Comparison of ENCODE assay signal across 10 cellular contexts in the genomic region with DNA sequence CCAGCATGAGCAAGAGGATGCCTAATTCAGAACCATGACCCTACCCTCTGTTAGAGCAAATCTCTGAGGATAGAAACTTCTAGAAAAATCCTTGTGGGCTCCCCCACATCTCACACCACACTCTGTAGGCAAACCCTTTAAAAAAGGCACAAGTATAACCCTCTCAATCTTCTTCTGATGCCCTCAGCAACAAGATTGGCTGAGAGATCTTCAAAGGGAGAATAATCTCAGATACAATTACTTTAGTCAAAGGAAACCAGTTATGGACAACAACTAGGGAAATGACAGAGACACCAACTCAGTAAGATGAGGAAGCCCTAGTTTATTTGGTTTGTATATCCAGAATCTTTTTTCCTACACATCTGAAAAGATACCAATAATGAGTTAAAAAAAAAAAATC. TPM values are rescaled to one million over a fixed set of nuclear protein-coding genes. Genes with fewer than 3 reads are reported as not detected.
DNase-seq lines count a peak whose midpoint lies in the region; ATAC-seq and TF ChIP-seq lines count a peak whose summit lies in the region.
"Had no signal": no experiment of that assay in that cellular context is flagged by ENCODE, and none has a peak within 500 bp of the region (broad histone marks: within the 10 kb centered on the region; RNA-seq: fewer than 3 reads in every experiment).

No MANE protein-coding gene starts in this region.

- no peaks in the 10 kb centered on the region for H3K27me3 Mint-ChIP-seq in activated CD4-positive, alpha-beta T cell treated with anti-CD3 and anti-CD28 coated beads, Interleukin-2, amount 10 ng/mL, durations not matched to agents 7 days and 5 days
- H3K27me3 Mint-ChIP-seq in WTC11 (ENCODE audit: low read depth), result no peaks in the 10 kb centered on the region
- H3K27me3 Mint-ChIP-seq in CD4-positive, alpha-beta T cell, result no peaks in the 10 kb centered on the region

- intact Hi-C loops in CD4-positive, alpha-beta T cell (cut with DNase I, micrococcal nuclease), result no loop called here

- H3K9me2 ChIP-seq in hepatocyte (replicated peaks; ENCODE audit: insufficient read depth), result no peaks in the 10 kb centered on the region

- TF ChIP-seq CTCF in WTC11 (IDR thresholded peaks at IDR 0.05) (no peak), hepatocyte (IDR thresholded peaks at IDR 0.05; ENCODE audit: poor library complexity) (no peak)
- TF ChIP-seq CTCF in CD4-positive, alpha-beta T cell (IDR thresholded peaks at IDR 0.05), result no peak

- peaks cover 66% of the 10 kb centered on the region for H3K4me1 Mint-ChIP-seq in activated CD4-positive, alpha-beta T cell treated with anti-CD3 and anti-CD28 coated beads, Interleukin-2, amount 10 ng/mL, durations not matched to agents 7 days and 5 days
- H3K4me1 Mint-ChIP-seq in WTC11, result peaks cover 36% of the 10 kb centered on the region
- H3K4me1 Mint-ChIP-seq in CD4-positive, alpha-beta T cell (ENCODE audit: low read depth), result peaks cover 53% of the 10 kb centered on the region

- no peaks in the 10 kb centered on the region for H3K36me3 ChIP-seq in hepatocyte (replicated peaks; ENCODE audit: insufficient read depth, low read depth)
- no peaks in the 10 kb centered on the region for H3K36me3 ChIP-seq in stomach smooth muscle (ENCODE audit: control insufficient read depth in 2 of 2, insufficient read depth in 2 of 2, low read length in 2 of 2)
- H3K36me3 ChIP-seq: pancreas had no signal

- no peak overlapping the region for H3K4me2 ChIP-seq in hepatocyte

- H3K4me1 ChIP-seq in hepatocyte (ENCODE audit: insufficient read depth) (peaks cover 20% of the 10 kb centered on the region), stomach smooth muscle (ENCODE audit: control insufficient read depth, insufficient read depth, low read length) (peaks cover 15% of the 10 kb centered on the region)

- H3K9ac ChIP-seq in stomach smooth muscle (ENCODE audit: low read length in 2 of 2), result no peak overlapping the region

- CTCF ChIA-PET in activated CD4-positive, alpha-beta T cell treated with anti-CD3 and anti-CD28 coated beads, Interleukin-2, amount 10 ng/mL, durations not matched to agents 7 days and 5 days (lab: Charles Lee), result interaction anchor here (1.1 to 2.6 kb wide), 5 partner anchors 7 to 37 kb away, joined by 3 to 8 read pairs (median 3); no protein-coding TSS in a partner anchor
- CTCF ChIA-PET in WTC11 (lab: Charles Lee), result interaction anchor here (1.5 to 2.1 kb wide), 3 partner anchors 58 to 192 kb away, joined by 4 to 6 read pairs (median 5); no protein-coding TSS in a partner anchor
- CTCF ChIA-PET in CD4-positive, alpha-beta T cell (lab: Charles Lee), result no interaction called here

- H3K9me3 ChIP-seq in hepatocyte (ENCODE audit: low read depth) (no peaks in the 10 kb centered on the region), stomach smooth muscle (ENCODE audit: control insufficient read depth in 2 of 2, low read length in 2 of 2) (no peaks in the 10 kb centered on the region)
- H3K9me3 ChIP-seq in CD4-positive, alpha-beta T cell (ENCODE audit: control insufficient read depth, low read length), result no peaks in the 10 kb centered on the region
- H3K9me3 ChIP-seq: pancreas had no signal

- H3K27ac ChIP-seq in hepatocyte, result peak overlapping the region; percentile 90
- H3K27ac ChIP-seq in stomach smooth muscle (ENCODE audit: low read length), result peak overlapping the region; percentile 55
- H3K27ac ChIP-seq in CD4-positive, alpha-beta T cell (ENCODE audit: low read depth, low read length), result no peak overlapping the region

- no peak overlapping the region for H3K4me3 Mint-ChIP-seq in activated CD4-positive, alpha-beta T cell treated with anti-CD3 and anti-CD28 coated beads, Interleukin-2, amount 10 ng/mL, durations not matched to agents 7 days and 5 days
- no peak overlapping the region for H3K4me3 Mint-ChIP-seq in WTC11
- H3K4me3 Mint-ChIP-seq in CD4-positive, alpha-beta T cell, result no peak overlapping the region

- H3K36me3 Mint-ChIP-seq in activated CD4-positive, alpha-beta T cell treated with anti-CD3 and anti-CD28 coated beads, Interleukin-2, amount 10 ng/mL, durations not matched to agents 7 days and 5 days (ENCODE audit: low read depth), result peaks cover 35% of the 10 kb centered on the region
- no peaks in the 10 kb centered on the region for H3K36me3 Mint-ChIP-seq in WTC11
- no peaks in the 10 kb centered on the region for H3K36me3 Mint-ChIP-seq in CD4-positive, alpha-beta T cell (ENCODE audit: low read depth)

- H3K27ac Mint-ChIP-seq in activated CD4-positive, alpha-beta T cell treated with anti-CD3 and anti-CD28 coated beads, Interleukin-2, amount 10 ng/mL, durations not matched to agents 7 days and 5 days, result peak overlapping the region; percentile 88
- H3K27ac Mint-ChIP-seq in WTC11, result peak overlapping the region; percentile 96
- H3K27ac Mint-ChIP-seq in CD4-positive, alpha-beta T cell, result no peak overlapping the region

- DNase-seq in activated CD4-positive, alpha-beta T cell treated with anti-CD3 and anti-CD28 coated beads, Interleukin-2, amount 10 ng/mL, durations not matched to agents 7 days and 5 days, result no peak
- no peak for DNase-seq in activated CD4-positive, alpha-beta T cell treated with anti-CD3 and anti-CD28 coated beads, Interleukin-2, amount 50 U/mL, for 1 hour
- DNase-seq in WTC11 (ENCODE audit: low spot score) (no peak), hepatocyte (ENCODE audit: low spot score) (no peak), NCI-H2196 treated with DMSO at 0.1 percent for 48 hours (lab: John Stamatoyannopoulos, UW; ENCODE audit: unreplicated experiment) (no peak), NCI-H510A treated with DMSO at 0.1 percent for 48 hours (lab: John Stamatoyannopoulos, UW) (no peak)
- DNase-seq in CD4-positive, alpha-beta T cell, result no peak
- DNase-seq: pancreas had no signal

- H3K79me2 ChIP-seq in hepatocyte, result no peaks in the 10 kb centered on the region

- POLR2A ChIA-PET in activated CD4-positive, alpha-beta T cell treated with anti-CD3 and anti-CD28 coated beads, Interleukin-2, amount 10 ng/mL, durations not matched to agents 7 days and 5 days (lab: Charles Lee), result no interaction called here
- POLR2A ChIA-PET in WTC11 (lab: Charles Lee), result no interaction called here
- POLR2A ChIA-PET in CD4-positive, alpha-beta T cell (lab: Charles Lee), result no interaction called here

- no peaks in the 10 kb centered on the region for H3K27me3 ChIP-seq in hepatocyte
- H3K27me3 ChIP-seq in stomach smooth muscle (ENCODE audit: control insufficient read depth in 1 of 2, insufficient read depth in 2 of 2, low read length in 2 of 2), result no peaks in the 10 kb centered on the region
- no peaks in the 10 kb centered on the region for H3K27me3 ChIP-seq in CD4-positive, alpha-beta T cell (ENCODE audit: control insufficient read depth, insufficient read depth, low read length)
- H3K27me3 ChIP-seq: pancreas had no signal

- ATAC-seq in WTC11, result no peak
- no peak for ATAC-seq in CD4-positive, alpha-beta T cell (ENCODE audit: poor library complexity)

- H2AFZ ChIP-seq in hepatocyte, result no peak overlapping the region

- H3K9me3 Mint-ChIP-seq in activated CD4-positive, alpha-beta T cell treated with anti-CD3 and anti-CD28 coated beads, Interleukin-2, amount 10 ng/mL, durations not matched to agents 7 days and 5 days, result peaks cover 27% of the 10 kb centered on the region
- 0 out of 2 replicates have a peak, but pooled peaks cover 3% of the 10 kb centered on the region for H3K9me3 Mint-ChIP-seq in WTC11
- H3K9me3 Mint-ChIP-seq in CD4-positive, alpha-beta T cell, result no peaks in the 10 kb centered on the region

- no peaks in the 10 kb centered on the region for H4K20me1 ChIP-seq in hepatocyte (ENCODE audit: insufficient read depth, poor library complexity, severe bottlenecking)

- H3K4me3 ChIP-seq in hepatocyte, result no peak overlapping the region
- no peak overlapping the region for H3K4me3 ChIP-seq in stomach smooth muscle (ENCODE audit: low read length in 2 of 2)
- H3K4me3 ChIP-seq: K562, pancreas had no signal

TF ChIP-seq in WTC11, 78 proteins besides CTCF, POLR2A, EP300 and RAD21 (continues in another document):
- TF ChIP-seq SMAD3 (CRISPR knock-in tag; IDR thresholded peaks at IDR 0.05; ENCODE audit: borderline replicate concordance) (no peak), FOXP4 (CRISPR knock-in tag; IDR thresholded peaks at IDR 0.05) (no peak), PRRX2 (CRISPR knock-in tag; IDR thresholded peaks at IDR 0.05) (no peak), ZNF317 (CRISPR knock-in tag; IDR thresholded peaks at IDR 0.05; ENCODE audit: borderline replicate concordance, low read depth) (no peak)

RNA-seq across cellular contexts. Expression of gene LIF, which starts 49.2 kb away (rescaled TPM):
- 100 to 1,000 TPM; 102 to 103 TPM for total RNA-seq in activated CD4-positive, alpha-beta T cell treated with anti-CD3 and anti-CD28 coated beads, Interleukin-2, amount 10 ng/mL, durations not matched to agents 7 days and 5 days
- total RNA-seq in WTC11 (2021) (4.6 to 7.2 TPM (median 6.1 TPM) in 3 replicates), hepatocyte (13.4 and 21.1 TPM in 2 replicates)
- 8.2 and 14.8 TPM in 2 replicates for polyA plus RNA-seq in hepatocyte
- under 1 TPM; 0.17 to 0.30 TPM for total RNA-seq in CD4-positive, alpha-beta T cell
